13 cellular contexts compared by ENCODE assay signal in genomic region chr6:137657351-137657911, GRCh38.
DNase-seq lines count a peak whose midpoint lies in the region; ATAC-seq and TF ChIP-seq lines count a peak whose summit lies in the region.
"Had no signal": no experiment of that assay in that cellular context is flagged by ENCODE, and none has a peak within 500 bp of the region (broad histone marks: within the 10 kb centered on the region; RNA-seq: fewer than 3 reads in every experiment).

No MANE protein-coding gene starts in this region.

- no peak overlapping the region for H2AFZ ChIP-seq in smooth muscle cell (ENCODE audit: low read depth)

- no peak overlapping the region for H3K4me3 ChIP-seq in smooth muscle cell
- H3K4me3 ChIP-seq: colonic mucosa had no signal

- no peaks in the 10 kb centered on the region for H4K20me1 ChIP-seq in smooth muscle cell (ENCODE audit: low read depth)

- H3K9ac ChIP-seq in smooth muscle cell (ENCODE audit: low read depth) = no peak overlapping the region

- peak overlapping the region; percentile 69 for H3K27ac ChIP-seq in smooth muscle cell (ENCODE audit: low read depth)
- H3K27ac ChIP-seq: colonic mucosa, VCaP had no signal

- no peaks in the 10 kb centered on the region for H3K79me2 ChIP-seq in smooth muscle cell (ENCODE audit: low read depth)

- 41% methylated on average over 1 of the region's 1 CpG for WGBS in smooth muscle cell (ENCODE audit: low lambda C conversion rate)

- peaks cover 4% of the 10 kb centered on the region for H3K9me3 Mint-ChIP-seq in activated CD4-positive, alpha-beta T cell treated with anti-CD3 and anti-CD28 coated beads, Interleukin-2, amount 10 ng/mL, durations not matched to agents 24 days and 14 days
- peaks cover 9% of the 10 kb centered on the region for H3K9me3 Mint-ChIP-seq in activated T-cell treated with anti-CD3 and anti-CD28 coated beads, Interleukin-2, amount 50 U/mL, for 24 hours

- H3K9me3 ChIP-seq in smooth muscle cell (replicated peaks; ENCODE audit: low read depth) = peaks cover 17% of the 10 kb centered on the region

- H3K27me3 Mint-ChIP-seq in activated CD4-positive, alpha-beta T cell treated with anti-CD3 and anti-CD28 coated beads, Interleukin-2, amount 10 ng/mL, durations not matched to agents 24 days and 14 days = no peaks in the 10 kb centered on the region
- no peaks in the 10 kb centered on the region for H3K27me3 Mint-ChIP-seq in activated T-cell treated with anti-CD3 and anti-CD28 coated beads, Interleukin-2, amount 50 U/mL, for 24 hours

- no peak for TF ChIP-seq CTCF in smooth muscle cell (IDR thresholded peaks at IDR 0.05; ENCODE audit: borderline replicate concordance, insufficient read depth, poor library complexity, severe bottlenecking)

- H3K36me3 Mint-ChIP-seq in activated CD4-positive, alpha-beta T cell treated with anti-CD3 and anti-CD28 coated beads, Interleukin-2, amount 10 ng/mL, durations not matched to agents 24 days and 14 days (ENCODE audit: low read depth) = peaks cover 3% of the 10 kb centered on the region
- H3K36me3 Mint-ChIP-seq in activated T-cell treated with anti-CD3 and anti-CD28 coated beads, Interleukin-2, amount 50 U/mL, for 24 hours (ENCODE audit: low read depth) = peaks cover 3% of the 10 kb centered on the region

- ATAC-seq in HG02798 (IDR thresholded peaks at IDR 0.05; ENCODE audit: poor library complexity, unreplicated experiment) (peak; percentile 54), HG02938 (IDR thresholded peaks at IDR 0.05; ENCODE audit: unreplicated experiment) (no peak), HG02884 (IDR thresholded peaks at IDR 0.05; ENCODE audit: unreplicated experiment) (no peak)

- H3K4me2 ChIP-seq in smooth muscle cell = no peak overlapping the region

- no peaks in the 10 kb centered on the region for H3K4me1 ChIP-seq in smooth muscle cell (ENCODE audit: low read depth)

- H3K27me3 ChIP-seq in smooth muscle cell (ENCODE audit: low read depth) = no peaks in the 10 kb centered on the region
- H3K27me3 ChIP-seq: colonic mucosa had no signal

- no peaks in the 10 kb centered on the region for H3F3A ChIP-seq in smooth muscle cell (ENCODE audit: low read depth)

- H3K4me1 Mint-ChIP-seq in activated CD4-positive, alpha-beta T cell treated with anti-CD3 and anti-CD28 coated beads, Interleukin-2, amount 10 ng/mL, durations not matched to agents 24 days and 14 days = peaks cover 29% of the 10 kb centered on the region
- peaks cover 27% of the 10 kb centered on the region for H3K4me1 Mint-ChIP-seq in activated T-cell treated with anti-CD3 and anti-CD28 coated beads, Interleukin-2, amount 50 U/mL, for 24 hours (ENCODE audit: low read depth)
- H3K4me1 Mint-ChIP-seq: IgD-negative memory B cell had no signal

- intact Hi-C loops in activated CD4-positive, alpha-beta T cell treated with anti-CD3 and anti-CD28 coated beads, Interleukin-2, amount 10 ng/mL, durations not matched to agents 24 days and 14 days (cut with micrococcal nuclease) = loop anchor here (1.0 to 5.0 kb wide), 8 partner anchors 9 to 555 kb away; partner anchors contain the start of gene PERP

- H3K36me3 ChIP-seq in smooth muscle cell (ENCODE audit: low read depth) = no peaks in the 10 kb centered on the region
- H3K36me3 ChIP-seq: colonic mucosa had no signal

- DNase-seq in activated CD4-positive, alpha-beta T cell treated with anti-CD3 and anti-CD28 coated beads, Interleukin-2, amount 10 ng/mL, durations not matched to agents 24 days and 14 days = peak; percentile 79
- DNase-seq in activated CD4-positive, alpha-beta T cell treated with anti-CD3 and anti-CD28 coated beads for 4 hours = no peak
- no peak for DNase-seq in activated T-cell treated with anti-CD3 and anti-CD28 coated beads, Interleukin-2, amount 50 U/mL, for 24 hours
- DNase-seq in smooth muscle cell (lab: John Stamatoyannopoulos, UW; ENCODE audit: unreplicated experiment) = no peak
- no peak for DNase-seq in iPS-NIHi7 (ENCODE audit: extremely low spot score)
- DNase-seq: colonic mucosa, islet precursor cell, NCI-H2029 treated with DMSO at 0.1 percent for 48 hours had no signal

- H3K4me3 Mint-ChIP-seq in activated CD4-positive, alpha-beta T cell treated with anti-CD3 and anti-CD28 coated beads, Interleukin-2, amount 10 ng/mL, durations not matched to agents 24 days and 14 days = peak overlapping the region; percentile 4
- no peak overlapping the region for H3K4me3 Mint-ChIP-seq in activated T-cell treated with anti-CD3 and anti-CD28 coated beads, Interleukin-2, amount 50 U/mL, for 24 hours
- H3K4me3 Mint-ChIP-seq: IgD-negative memory B cell had no signal

- peak overlapping the region; percentile 45 for H3K27ac Mint-ChIP-seq in activated CD4-positive, alpha-beta T cell treated with anti-CD3 and anti-CD28 coated beads, Interleukin-2, amount 10 ng/mL, durations not matched to agents 24 days and 14 days
- H3K27ac Mint-ChIP-seq in activated T-cell treated with anti-CD3 and anti-CD28 coated beads, Interleukin-2, amount 50 U/mL, for 24 hours = peak overlapping the region; percentile 84
- H3K27ac Mint-ChIP-seq: IgD-negative memory B cell had no signal
